ENCODE assay signal across 1 cellular context in genomic region chr3:4753073-4753691, GRCh38.
TF ChIP-seq lines count a peak whose summit lies in the region.

No MANE protein-coding gene starts in this region.

TF ChIP-seq in H1, 55 proteins besides CTCF, POLR2A, EP300 and RAD21 (continued from another document):
- TF ChIP-seq, protein P1, sequence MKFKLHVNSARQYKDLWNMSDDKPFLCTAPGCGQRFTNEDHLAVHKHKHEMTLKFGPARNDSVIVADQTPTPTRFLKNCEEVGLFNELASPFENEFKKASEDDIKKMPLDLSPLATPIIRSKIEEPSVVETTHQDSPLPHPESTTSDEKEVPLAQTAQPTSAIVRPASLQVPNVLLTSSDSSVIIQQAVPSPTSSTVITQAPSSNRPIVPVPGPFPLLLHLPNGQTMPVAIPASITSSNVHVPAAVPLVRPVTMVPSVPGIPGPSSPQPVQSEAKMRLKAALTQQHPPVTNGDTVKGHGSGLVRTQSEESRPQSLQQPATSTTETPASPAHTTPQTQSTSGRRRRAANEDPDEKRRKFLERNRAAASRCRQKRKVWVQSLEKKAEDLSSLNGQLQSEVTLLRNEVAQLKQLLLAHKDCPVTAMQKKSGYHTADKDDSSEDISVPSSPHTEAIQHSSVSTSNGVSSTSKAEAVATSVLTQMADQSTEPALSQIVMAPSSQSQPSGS (IDR thresholded peaks at IDR 0.05; ENCODE audit: low read length): no peak
- no peak for TF ChIP-seq FOSL1 (IDR thresholded peaks at IDR 0.05; ENCODE audit: insufficient read depth, low read depth, low read length)
- no peak for TF ChIP-seq JUN (IDR thresholded peaks at IDR 0.05; ENCODE audit: low read depth, low read length)
- no peak for TF ChIP-seq BACH1 (IDR thresholded peaks at IDR 0.05; ENCODE audit: low read length)
- TF ChIP-seq SUZ12 (IDR thresholded peaks at IDR 0.05; ENCODE audit: low read length): no peak
